ENCODE assay signal across 1 cellular context in the genomic region with DNA sequence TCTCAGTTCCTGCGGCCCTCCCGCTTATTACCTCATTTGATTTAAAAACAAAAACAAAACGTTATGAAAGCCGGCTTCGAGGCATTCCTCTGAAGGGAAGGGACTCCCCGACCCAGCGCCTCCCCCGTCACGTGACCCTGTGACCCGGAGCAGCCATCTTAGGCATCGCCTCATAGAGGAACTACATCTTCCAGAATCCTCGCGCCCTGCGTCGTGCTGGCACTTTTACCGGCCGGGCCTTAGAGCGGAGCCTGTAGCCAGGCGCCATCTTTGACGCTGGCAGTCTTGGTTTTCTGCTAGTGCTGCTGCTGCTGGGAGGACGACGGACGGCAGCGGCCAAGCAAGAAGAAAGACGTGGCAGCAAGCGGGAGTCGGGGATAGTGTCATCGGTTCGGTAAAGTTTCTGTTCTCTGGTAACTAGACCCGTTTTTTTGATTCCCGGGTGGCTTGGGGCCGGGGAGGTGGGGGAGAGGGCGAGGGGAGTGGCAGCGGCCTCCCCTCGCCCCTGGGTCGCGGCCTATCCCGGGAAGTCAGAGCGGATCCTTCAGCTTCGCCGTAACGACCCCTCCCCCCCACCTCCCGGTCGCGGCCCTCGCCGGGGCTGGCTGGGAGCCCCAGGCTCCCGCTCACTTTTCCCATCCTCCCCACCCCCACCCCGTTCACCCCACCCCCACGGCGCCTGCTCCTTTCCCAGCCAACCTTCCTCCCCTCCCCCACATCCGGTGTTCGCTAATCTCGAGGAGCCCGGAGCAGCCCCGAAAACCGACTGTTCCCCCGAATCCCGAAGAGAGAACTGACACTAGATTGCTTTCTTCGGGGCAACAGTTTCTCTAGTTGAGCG.
A peak's percentile ranks its signal among the peaks of the same experiment; 100 is the strongest.
TF ChIP-seq lines count a peak whose summit lies in the region.

A gene with protein sequence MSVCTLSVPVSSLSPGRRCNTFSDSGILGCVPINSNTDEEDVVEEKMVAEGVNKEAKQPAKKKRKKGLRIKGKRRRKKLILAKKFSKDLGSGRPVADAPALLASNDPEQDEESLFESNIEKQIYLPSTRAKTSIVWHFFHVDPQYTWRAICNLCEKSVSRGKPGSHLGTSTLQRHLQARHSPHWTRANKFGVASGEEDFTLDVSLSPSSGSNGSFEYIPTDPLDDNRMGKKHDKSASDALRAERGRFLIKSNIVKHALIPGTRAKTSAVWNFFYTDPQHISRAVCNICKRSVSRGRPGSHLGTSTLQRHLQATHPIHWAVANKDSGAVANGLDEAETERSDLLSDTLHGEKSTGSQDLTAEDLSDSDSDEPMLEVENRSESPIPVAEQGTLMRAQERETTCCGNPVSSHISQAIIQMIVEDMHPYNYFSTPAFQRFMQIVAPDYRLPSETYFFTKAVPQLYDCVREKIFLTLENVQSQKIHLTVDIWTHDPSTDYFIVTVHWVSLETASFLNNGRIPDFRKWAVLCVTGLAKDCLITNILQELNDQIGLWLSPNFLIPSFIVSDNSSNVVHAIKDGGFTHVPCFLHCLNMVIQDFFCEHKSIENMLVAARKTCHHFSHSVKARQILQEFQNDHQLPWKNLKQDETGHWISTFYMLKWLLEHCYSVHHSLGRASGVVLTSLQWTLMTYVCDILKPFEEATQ (N-terminal part only) (plus strand): TSS at position 242 of the 841 bp plus-strand sequence. CDS start 1,900 bp downstream, outside the sequence.
Gene ZC3H11A (plus strand): TSS at position 242 of the 841 bp plus-strand sequence. CDS start 21,448 bp downstream, outside the sequence.

TF ChIP-seq in K562, 482 proteins besides CTCF, POLR2A, EP300 and RAD21 (continued from another document):
- TF ChIP-seq ZNF511 (CRISPR knock-in tag; IDR thresholded peaks at IDR 0.05) (peak; percentile 76; the same call in 1 of the 2 replicates), IRF9 (tag; IDR thresholded peaks at IDR 0.05) (0 out of 2 replicates have a peak, but pooled peaks have one; percentile 11), ATF3 (IDR thresholded peaks at IDR 0.05) (peak; percentile 58), ATF3 (CRISPR knock-in tag; conservative IDR thresholded peaks at IDR 0.05) (0 out of 2 replicates have a peak, but pooled peaks have one; percentile 31), ZKSCAN1 (IDR thresholded peaks at IDR 0.05; ENCODE audit: low read depth, low read length) (no peak), PHTF2 (CRISPR knock-in tag; IDR thresholded peaks at IDR 0.05) (no peak), ZNF133 (CRISPR knock-in tag; IDR thresholded peaks at IDR 0.05) (no peak), ZNF639 (CRISPR knock-in tag; conservative IDR thresholded peaks at IDR 0.05 in 1 of 2, IDR thresholded peaks at IDR 0.05 in 1 of 2) (peak in 1 of 2 experiments; percentile 89; a peak in 2 of 4 replicates), PHB (CRISPR knock-in tag; IDR thresholded peaks at IDR 0.05) (peak; percentile 34; the same call in 1 of the 2 replicates), CEBPB (tag; IDR thresholded peaks at IDR 0.05) (peak; percentile 74), NFRKB (IDR thresholded peaks at IDR 0.05; ENCODE audit: low read depth) (peak; percentile 98), HNRNPUL1 (IDR thresholded peaks at IDR 0.05; ENCODE audit: low read length) (no peak), ZNF384 (IDR thresholded peaks at IDR 0.05; ENCODE audit: low read depth, low read length) (no peak), BACH1 (tag; IDR thresholded peaks at IDR 0.05) (peak; percentile 37; the same call in 1 of the 2 replicates), SPI1 (IDR thresholded peaks at IDR 0.05; ENCODE audit: borderline replicate concordance, low read depth, low read length) (0 out of 2 replicates have a peak, but pooled peaks have one; percentile 26), HDAC1 (IDR thresholded peaks at IDR 0.05) (peak in 1 of 2 experiments; percentile 51; a peak in 1 of 4 replicates), NCOR1 (IDR thresholded peaks at IDR 0.05) (peak; percentile 13; the same call in 1 of the 2 replicates), TEAD4 (IDR thresholded peaks at IDR 0.05; ENCODE audit: low read length) (peak; percentile 71), TEAD4 (CRISPR knock-in tag; IDR thresholded peaks at IDR 0.05; ENCODE audit: borderline replicate concordance) (no peak), RAD51 (IDR thresholded peaks at IDR 0.05; ENCODE audit: borderline replicate concordance, low read depth) (peak; percentile 100), MCM7 (IDR thresholded peaks at IDR 0.05) (no peak), ZSCAN32 (CRISPR knock-in tag; IDR thresholded peaks at IDR 0.05) (0 out of 2 replicates have a peak, but pooled peaks have one; percentile 8), CBX1 (IDR thresholded peaks at IDR 0.05; ENCODE audit: low read depth) (0 out of 2 replicates have a peak, but pooled peaks have one; percentile 34), RBM39 (optimal IDR thresholded peaks at IDR 0.05; ENCODE audit: low read depth, low read length) (peak; percentile 71), E2F1 (CRISPR knock-in tag; IDR thresholded peaks at IDR 0.05) (no peak; the same call in 1 of the 2 replicates), U2AF2 (optimal IDR thresholded peaks at IDR 0.05; ENCODE audit: low read depth, low read length) (no peak), RBM22 (IDR thresholded peaks at IDR 0.05; ENCODE audit: low read depth, low read length, poor library complexity, severe bottlenecking) (no peak), HMG20B (CRISPR knock-in tag; IDR thresholded peaks at IDR 0.05) (no peak), MAZ (CRISPR knock-in tag; conservative IDR thresholded peaks at IDR 0.05 in 1 of 2, IDR thresholded peaks at IDR 0.05 in 1 of 2) (peak; percentile 71 to 77), NFIC (IDR thresholded peaks at IDR 0.05) (peak; percentile 48), RBFOX2 (IDR thresholded peaks at IDR 0.05; ENCODE audit: low read depth, low read length) (peak; percentile 90)
- TF ChIP-seq, protein P1, sequence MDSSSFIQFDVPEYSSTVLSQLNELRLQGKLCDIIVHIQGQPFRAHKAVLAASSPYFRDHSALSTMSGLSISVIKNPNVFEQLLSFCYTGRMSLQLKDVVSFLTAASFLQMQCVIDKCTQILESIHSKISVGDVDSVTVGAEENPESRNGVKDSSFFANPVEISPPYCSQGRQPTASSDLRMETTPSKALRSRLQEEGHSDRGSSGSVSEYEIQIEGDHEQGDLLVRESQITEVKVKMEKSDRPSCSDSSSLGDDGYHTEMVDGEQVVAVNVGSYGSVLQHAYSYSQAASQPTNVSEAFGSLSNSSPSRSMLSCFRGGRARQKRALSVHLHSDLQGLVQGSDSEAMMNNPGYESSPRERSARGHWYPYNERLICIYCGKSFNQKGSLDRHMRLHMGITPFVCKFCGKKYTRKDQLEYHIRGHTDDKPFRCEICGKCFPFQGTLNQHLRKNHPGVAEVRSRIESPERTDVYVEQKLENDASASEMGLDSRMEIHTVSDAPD (CRISPR knock-in tag; IDR thresholded peaks at IDR 0.05): no peak
- TF ChIP-seq, protein P2, sequence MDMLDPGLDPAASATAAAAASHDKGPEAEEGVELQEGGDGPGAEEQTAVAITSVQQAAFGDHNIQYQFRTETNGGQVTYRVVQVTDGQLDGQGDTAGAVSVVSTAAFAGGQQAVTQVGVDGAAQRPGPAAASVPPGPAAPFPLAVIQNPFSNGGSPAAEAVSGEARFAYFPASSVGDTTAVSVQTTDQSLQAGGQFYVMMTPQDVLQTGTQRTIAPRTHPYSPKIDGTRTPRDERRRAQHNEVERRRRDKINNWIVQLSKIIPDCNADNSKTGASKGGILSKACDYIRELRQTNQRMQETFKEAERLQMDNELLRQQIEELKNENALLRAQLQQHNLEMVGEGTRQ (CRISPR knock-in tag; IDR thresholded peaks at IDR 0.05): peak; percentile 99
- TF ChIP-seq, protein P3, sequence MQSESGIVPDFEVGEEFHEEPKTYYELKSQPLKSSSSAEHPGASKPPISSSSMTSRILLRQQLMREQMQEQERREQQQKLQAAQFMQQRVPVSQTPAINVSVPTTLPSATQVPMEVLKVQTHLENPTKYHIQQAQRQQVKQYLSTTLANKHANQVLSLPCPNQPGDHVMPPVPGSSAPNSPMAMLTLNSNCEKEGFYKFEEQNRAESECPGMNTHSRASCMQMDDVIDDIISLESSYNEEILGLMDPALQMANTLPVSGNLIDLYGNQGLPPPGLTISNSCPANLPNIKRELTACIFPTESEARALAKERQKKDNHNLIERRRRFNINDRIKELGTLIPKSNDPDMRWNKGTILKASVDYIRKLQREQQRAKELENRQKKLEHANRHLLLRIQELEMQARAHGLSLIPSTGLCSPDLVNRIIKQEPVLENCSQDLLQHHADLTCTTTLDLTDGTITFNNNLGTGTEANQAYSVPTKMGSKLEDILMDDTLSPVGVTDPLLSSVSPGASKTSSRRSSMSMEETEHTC (IDR thresholded peaks at IDR 0.05): peak; percentile 89
- TF ChIP-seq, protein P4, sequence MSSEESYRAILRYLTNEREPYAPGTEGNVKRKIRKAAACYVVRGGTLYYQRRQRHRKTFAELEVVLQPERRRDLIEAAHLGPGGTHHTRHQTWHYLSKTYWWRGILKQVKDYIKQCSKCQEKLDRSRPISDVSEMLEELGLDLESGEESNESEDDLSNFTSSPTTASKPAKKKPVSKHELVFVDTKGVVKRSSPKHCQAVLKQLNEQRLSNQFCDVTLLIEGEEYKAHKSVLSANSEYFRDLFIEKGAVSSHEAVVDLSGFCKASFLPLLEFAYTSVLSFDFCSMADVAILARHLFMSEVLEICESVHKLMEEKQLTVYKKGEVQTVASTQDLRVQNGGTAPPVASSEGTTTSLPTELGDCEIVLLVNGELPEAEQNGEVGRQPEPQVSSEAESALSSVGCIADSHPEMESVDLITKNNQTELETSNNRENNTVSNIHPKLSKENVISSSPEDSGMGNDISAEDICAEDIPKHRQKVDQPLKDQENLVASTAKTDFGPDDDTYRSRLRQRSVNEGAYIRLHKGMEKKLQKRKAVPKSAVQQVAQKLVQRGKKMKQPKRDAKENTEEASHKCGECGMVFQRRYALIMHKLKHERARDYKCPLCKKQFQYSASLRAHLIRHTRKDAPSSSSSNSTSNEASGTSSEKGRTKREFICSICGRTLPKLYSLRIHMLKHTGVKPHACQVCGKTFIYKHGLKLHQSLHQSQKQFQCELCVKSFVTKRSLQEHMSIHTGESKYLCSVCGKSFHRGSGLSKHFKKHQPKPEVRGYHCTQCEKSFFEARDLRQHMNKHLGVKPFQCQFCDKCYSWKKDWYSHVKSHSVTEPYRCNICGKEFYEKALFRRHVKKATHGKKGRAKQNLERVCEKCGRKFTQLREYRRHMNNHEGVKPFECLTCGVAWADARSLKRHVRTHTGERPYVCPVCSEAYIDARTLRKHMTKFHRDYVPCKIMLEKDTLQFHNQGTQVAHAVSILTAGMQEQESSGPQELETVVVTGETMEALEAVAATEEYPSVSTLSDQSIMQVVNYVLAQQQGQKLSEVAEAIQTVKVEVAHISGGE (CRISPR knock-in tag; IDR thresholded peaks at IDR 0.05): peak in 1 of 3 experiments; percentile 95; a peak in 3 of 6 replicates
